In genomic region chr9:110502842-110503241, GRCh38 we compare ENCODE assay signal across 23 cellular contexts.
"Had no signal": no experiment of that assay in that cellular context is flagged by ENCODE, and none has a peak within 500 bp of the region (broad histone marks: within the 10 kb centered on the region; RNA-seq: fewer than 3 reads in every experiment).

No MANE protein-coding gene starts in this region.

- DNase-seq: activated CD4-positive, alpha-beta memory T cell treated with anti-CD3 and anti-CD28 coated beads for 36 hours; activated CD4-positive, alpha-beta T cell treated with anti-CD3 and anti-CD28 coated beads, Interleukin-2, amount 10 ng/mL, durations not matched to agents 24 days and 14 days; activated CD8-positive, alpha-beta memory T cell treated with anti-CD3 and anti-CD28 coated beads, Interleukin-2, amount 50 U/mL, for 4 hours; activated effector memory CD4-positive, alpha-beta T cell treated with anti-CD3 and anti-CD28 coated beads, Interleukin-2, amount 50 U/mL, for 16 hours; activated naive CD4-positive, alpha-beta T cell treated with anti-CD3 and anti-CD28 coated beads, Interleukin-2, amount 10 ng/mL, durations not matched to agents 7 days and 5 days; activated T-cell treated with anti-CD3 and anti-CD28 coated beads, Interleukin-2, amount 50 U/mL, for 1 hour; amniotic stem cell; brain microvascular endothelial cell; central memory CD4-positive, alpha-beta T cell; effector CD8-positive, alpha-beta T cell; gastrocnemius medialis; glutamatergic neuron; left colon; naive B cell; ovary; stimulated activated CD4-positive, alpha-beta T cell treated with anti-CD3 and anti-CD28 coated beads, Interleukin-12 subunit alpha, Interleukin-12 subunit beta, amount 100 ng/mL, for 4 hours; stimulated activated CD4-positive, alpha-beta T cell treated with anti-CD3 and anti-CD28 coated beads, Interleukin-4, amount 100 ng/mL, for 1 hour; stimulated activated naive CD8-positive, alpha-beta T cell treated with anti-CD3 and anti-CD28 coated beads, Interleukin-15, Interleukin-2, amounts not matched to agents 100 U/mL and 50 U/mL, for 24 hours; T-helper 9 cell; testis; transverse colon had no signal

- H3K9me3 ChIP-seq: gastrocnemius medialis, ovary, testis, transverse colon had no signal

- H3K36me3 ChIP-seq: brain microvascular endothelial cell, gastrocnemius medialis, ovary, transverse colon had no signal

- H3K4me1 ChIP-seq: gastrocnemius medialis, testis, transverse colon had no signal

- H3K27ac ChIP-seq: brain microvascular endothelial cell, gastrocnemius medialis, ovary, skin epidermis, testis, transverse colon, VCaP had no signal

- H3K4me3 ChIP-seq: gastrocnemius medialis, ovary, skin epidermis, testis, transverse colon had no signal

- H3K27me3 ChIP-seq: brain microvascular endothelial cell, gastrocnemius medialis, ovary, testis, transverse colon had no signal
